ENCODE assay signal across 9 cellular contexts in genomic region chr13:43787998-43788397, GRCh38. TPM values are rescaled to one million over a fixed set of nuclear protein-coding genes. Genes with fewer than 3 reads are reported as not detected.
DNase-seq lines count a peak whose midpoint lies in the region; ATAC-seq and TF ChIP-seq lines count a peak whose summit lies in the region.
"Had no signal": no experiment of that assay in that cellular context is flagged by ENCODE, and none has a peak within 500 bp of the region (broad histone marks: within the 10 kb centered on the region; RNA-seq: fewer than 3 reads in every experiment).

No MANE protein-coding gene starts in this region.

- no peak overlapping the region for H4K5ac ChIP-seq in H9 (ENCODE audit: insufficient read length, low read depth, low read length)

- H3K27me3 Mint-ChIP-seq in H9 (ENCODE audit: low read depth): peaks cover 62% of the 10 kb centered on the region
- H3K27me3 Mint-ChIP-seq in activated CD8-positive, alpha-beta T cell treated with anti-CD3 and anti-CD28 coated beads for 36 hours: peaks cover 47% of the 10 kb centered on the region

- H3K9ac ChIP-seq in BLaER1 treated with 17β-estradiol and CSF1 and Interleukin-3, amounts not matched to agents 10 nM and 100 nM: peak overlapping the region in 2 of 11 experiments; percentile 78 to 81; a peak in 3 of 22 replicates
- no peak overlapping the region for H3K9ac ChIP-seq in H9 (ENCODE audit: extremely low read depth, insufficient read length, low read length)

- H3K79me2 ChIP-seq in H9 (ENCODE audit: insufficient read depth, low read length): no peaks in the 10 kb centered on the region

- H2AK5ac ChIP-seq in H9 (ENCODE audit: insufficient read length, low read length): no peak overlapping the region

- H3K4me2 ChIP-seq in BLaER1 treated with 17β-estradiol and CSF1 and Interleukin-3, amounts not matched to agents 10 nM and 100 nM: peak overlapping the region; percentile 92 to 100 (median 98); a peak in 21 of 22 replicates
- peak overlapping the region; percentile 69 for H3K4me2 ChIP-seq in H9 (ENCODE audit: insufficient read depth, insufficient read length, low read length)

- CTCF ChIA-PET in activated CD8-positive, alpha-beta T cell treated with anti-CD3 and anti-CD28 coated beads for 36 hours (lab: Charles Lee): no interaction called here

- no CpG with 5 or more reads among the region's 2 CpGs for WGBS in H9 (ENCODE audit: extremely low coverage, insufficient read length, low lambda C conversion rate)

- H2BK120ac ChIP-seq in H9 (ENCODE audit: low read depth, low read length, poor library complexity, severe bottlenecking): no peak overlapping the region

- H3K36me3 ChIP-seq in BLaER1 treated with 17β-estradiol and CSF1 and Interleukin-3, amounts not matched to agents 10 nM and 100 nM: no peaks in the 10 kb centered on the region
- H3K36me3 ChIP-seq: pancreas had no signal

- H3K27me3 ChIP-seq in BLaER1 treated with 17β-estradiol and CSF1 and Interleukin-3, amounts not matched to agents 10 nM and 100 nM: peaks cover 27 to 34% (median 33%) of the 10 kb centered on the region in 11 experiments
- H3K27me3 ChIP-seq in H9 (ENCODE audit: insufficient read depth, low read length): peaks cover 4% of the 10 kb centered on the region; the same call in 1 of the 2 replicates

- no peak for ATAC-seq in activated CD8-positive, alpha-beta T cell treated with anti-CD3 and anti-CD28 coated beads for 36 hours
- ATAC-seq in GM21786 (IDR thresholded peaks at IDR 0.05; ENCODE audit: unreplicated experiment) (no peak), GM19395 (IDR thresholded peaks at IDR 0.05; ENCODE audit: unreplicated experiment) (no peak), GM21528 (IDR thresholded peaks at IDR 0.05; ENCODE audit: low FRiP score, unreplicated experiment) (no peak)

- no peak overlapping the region for H3K23ac ChIP-seq in H9 (ENCODE audit: insufficient read length, low read depth, low read length)

- H4K91ac ChIP-seq in H9 (ENCODE audit: insufficient read length, low read depth, low read length): no peak overlapping the region

- H2BK20ac ChIP-seq in H9 (ENCODE audit: low read depth, low read length, poor library complexity, severe bottlenecking): no peak overlapping the region

- peaks cover 0 to 8% (median 0%) of the 10 kb centered on the region in 11 experiments; a peak in 2 of 22 replicates for H4K20me1 ChIP-seq in BLaER1 treated with 17β-estradiol and CSF1 and Interleukin-3, amounts not matched to agents 10 nM and 100 nM
- H4K20me1 ChIP-seq in H9 (ENCODE audit: control insufficient read depth, insufficient read depth, insufficient read length): no peaks in the 10 kb centered on the region

- no peak overlapping the region for H2BK12ac ChIP-seq in H9 (ENCODE audit: insufficient read length, low read depth, low read length)

- H3K56ac ChIP-seq in H9 (ENCODE audit: insufficient read length, low read depth, low read length): no peak overlapping the region

- POLR2A ChIA-PET in activated CD8-positive, alpha-beta T cell treated with anti-CD3 and anti-CD28 coated beads for 36 hours (lab: Charles Lee): interaction anchor here (0.7 to 0.8 kb wide), 2 partner anchors 179 to 1415 kb away, joined by 3 read pairs; no protein-coding TSS in a partner anchor

- H3K4me1 Mint-ChIP-seq in H9: peaks cover 17% of the 10 kb centered on the region in 2 experiments
- H3K4me1 Mint-ChIP-seq in activated CD8-positive, alpha-beta T cell treated with anti-CD3 and anti-CD28 coated beads for 36 hours (ENCODE audit: low read depth): peaks cover 4% of the 10 kb centered on the region

- peak overlapping the region in 8 of 10 experiments; percentile 61 to 79 (median 70); a peak in 8 of 20 replicates for H3K4me3 ChIP-seq in BLaER1 treated with 17β-estradiol and CSF1 and Interleukin-3, amounts not matched to agents 10 nM and 100 nM

- H4K8ac ChIP-seq in H9 (replicated peaks; ENCODE audit: insufficient read length, low read depth, low read length): no peak overlapping the region

- H3K27ac ChIP-seq in BLaER1 treated with 17β-estradiol and CSF1 and Interleukin-3, amounts not matched to agents 10 nM and 100 nM: no peak overlapping the region
- H3K27ac ChIP-seq in H9 (ENCODE audit: insufficient read length, low read depth, low read length): no peak overlapping the region

- no peaks in the 10 kb centered on the region for H3K79me1 ChIP-seq in H9 (ENCODE audit: insufficient read depth, low read depth, low read length, poor library complexity, severe bottlenecking)

- H3K4me3 Mint-ChIP-seq in H9: peak overlapping the region in 1 of 2 experiments; percentile 88; a peak in 4 of 5 replicates
- peak overlapping the region; percentile 57 for H3K4me3 Mint-ChIP-seq in activated CD8-positive, alpha-beta T cell treated with anti-CD3 and anti-CD28 coated beads for 36 hours

- H3K27ac Mint-ChIP-seq in H9: no peak overlapping the region; a peak in 1 of 7 replicates
- no peak overlapping the region for H3K27ac Mint-ChIP-seq in activated CD8-positive, alpha-beta T cell treated with anti-CD3 and anti-CD28 coated beads for 36 hours

- no peak overlapping the region for H3K4ac ChIP-seq in H9 (ENCODE audit: low read depth, low read length)

- H3K18ac ChIP-seq in H9 (ENCODE audit: insufficient read length, low read depth, low read length): no peak overlapping the region

- H3T11ph ChIP-seq in H9 (ENCODE audit: low read length): no peak overlapping the region

- no peak overlapping the region for H3K14ac ChIP-seq in H9 (ENCODE audit: insufficient read depth, low read length)

- H3K36me3 Mint-ChIP-seq in H9 (ENCODE audit: insufficient read depth in 1 of 3, low read depth in 3 of 3): no peaks in the 10 kb centered on the region
- no peaks in the 10 kb centered on the region for H3K36me3 Mint-ChIP-seq in activated CD8-positive, alpha-beta T cell treated with anti-CD3 and anti-CD28 coated beads for 36 hours (ENCODE audit: low read depth)

- no peaks in the 10 kb centered on the region for H3K9me3 ChIP-seq in BLaER1 treated with 17β-estradiol and CSF1 and Interleukin-3, amounts not matched to agents 10 nM and 100 nM (replicated peaks in 1 of 11)
- H3K9me3 ChIP-seq in H9 (ENCODE audit: control insufficient read depth, low read depth, low read length): no peaks in the 10 kb centered on the region
- H3K9me3 ChIP-seq: pancreas had no signal

- no peak overlapping the region for H2BK15ac ChIP-seq in H9 (ENCODE audit: low read depth, low read length)

- intact Hi-C loops in activated CD8-positive, alpha-beta T cell treated with anti-CD3 and anti-CD28 coated beads for 36 hours (cut with micrococcal nuclease): no loop called here

- H3K4me1 ChIP-seq in BLaER1 treated with 17β-estradiol and CSF1 and Interleukin-3, amounts not matched to agents 10 nM and 100 nM: peaks cover 21 to 39% (median 33%) of the 10 kb centered on the region in 10 experiments
- H3K4me1 ChIP-seq in H9 (ENCODE audit: insufficient read depth, low read length): no peaks in the 10 kb centered on the region; the same call in 1 of the 2 replicates

- no peak overlapping the region for H2BK5ac ChIP-seq in H9 (ENCODE audit: insufficient read length, low read length)

- DNase-seq in H9: no peak
- DNase-seq in activated CD8-positive, alpha-beta T cell treated with anti-CD3 and anti-CD28 coated beads for 36 hours: no peak
- DNase-seq in iris pigment epithelial cell (ENCODE audit: low read depth): peak; percentile 66
- no peak for DNase-seq in T1000 (lab: John Stamatoyannopoulos, UW)

- TF ChIP-seq CTCF in H9 (conservative IDR thresholded peaks at IDR 0.05): peak; percentile 36; the same call in 1 of the 3 replicates
- TF ChIP-seq CTCF in activated CD8-positive, alpha-beta T cell treated with anti-CD3 and anti-CD28 coated beads for 36 hours (IDR thresholded peaks at IDR 0.05): no peak

- H3K23me2 ChIP-seq in H9 (ENCODE audit: insufficient read length, low read depth, low read length, poor library complexity, severe bottlenecking): peaks cover 15% of the 10 kb centered on the region

- no peaks in the 10 kb centered on the region for H3K9me3 Mint-ChIP-seq in H9
- no peaks in the 10 kb centered on the region for H3K9me3 Mint-ChIP-seq in activated CD8-positive, alpha-beta T cell treated with anti-CD3 and anti-CD28 coated beads for 36 hours

- no peak overlapping the region for H2AFZ ChIP-seq in H9 (ENCODE audit: low read length)

RNA-seq across cellular contexts. Expression of gene ENOX1, which starts 1.2 kb away (rescaled TPM):
- 0.09 and 0.24 TPM in 2 replicates for total RNA-seq in H9 (2021)
- total RNA-seq in activated CD8-positive, alpha-beta T cell treated with anti-CD3 and anti-CD28 coated beads for 36 hours: under 1 TPM; 0.09 TPM
